Comparison of ENCODE assay signal across 1 cellular context in genomic region chr15:62560943-62561571, GRCh38.
TF ChIP-seq lines count a peak whose summit lies in the region.

No MANE protein-coding gene starts in this region.

TF ChIP-seq in WTC11, 78 proteins besides CTCF, POLR2A, EP300 and RAD21 (continued from another document):
- TF ChIP-seq, protein P1, sequence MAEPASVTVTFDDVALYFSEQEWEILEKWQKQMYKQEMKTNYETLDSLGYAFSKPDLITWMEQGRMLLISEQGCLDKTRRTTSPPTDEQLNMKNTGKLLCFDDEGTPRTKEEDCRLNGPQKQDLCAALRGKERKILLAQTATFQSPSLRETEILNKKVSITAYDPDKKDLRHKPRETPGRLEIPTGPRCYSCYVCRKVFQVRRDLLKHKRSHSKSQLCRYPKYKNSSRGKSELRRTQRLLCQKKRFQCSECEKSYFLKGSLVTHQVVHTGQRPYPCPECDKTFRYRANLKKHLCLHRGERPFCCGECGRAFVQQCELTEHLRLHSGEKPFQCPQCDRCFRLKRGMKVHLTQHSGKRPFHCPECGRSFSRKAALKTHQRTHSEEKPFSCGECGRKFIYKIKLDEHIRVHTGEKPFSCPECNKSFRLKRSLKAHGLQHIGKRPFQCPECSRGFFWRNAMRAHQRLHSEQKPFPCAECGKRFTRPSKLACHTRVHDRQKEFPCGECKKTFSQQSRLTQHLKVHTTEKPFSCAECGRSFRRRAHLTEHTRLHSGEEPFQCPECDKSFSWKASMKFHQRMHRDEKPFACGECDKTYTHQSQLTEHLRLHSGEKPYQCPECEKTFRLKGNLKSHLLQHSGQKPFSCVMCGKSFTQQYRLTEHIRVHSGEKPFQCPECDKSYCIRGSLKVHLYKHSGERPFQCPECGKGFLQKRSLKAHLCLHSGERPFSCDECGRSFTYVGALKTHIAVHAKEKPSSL (CRISPR knock-in tag; conservative IDR thresholded peaks at IDR 0.05): no peak
- no peak for TF ChIP-seq EMX1 (CRISPR knock-in tag; IDR thresholded peaks at IDR 0.05)
- TF ChIP-seq, protein P2, sequence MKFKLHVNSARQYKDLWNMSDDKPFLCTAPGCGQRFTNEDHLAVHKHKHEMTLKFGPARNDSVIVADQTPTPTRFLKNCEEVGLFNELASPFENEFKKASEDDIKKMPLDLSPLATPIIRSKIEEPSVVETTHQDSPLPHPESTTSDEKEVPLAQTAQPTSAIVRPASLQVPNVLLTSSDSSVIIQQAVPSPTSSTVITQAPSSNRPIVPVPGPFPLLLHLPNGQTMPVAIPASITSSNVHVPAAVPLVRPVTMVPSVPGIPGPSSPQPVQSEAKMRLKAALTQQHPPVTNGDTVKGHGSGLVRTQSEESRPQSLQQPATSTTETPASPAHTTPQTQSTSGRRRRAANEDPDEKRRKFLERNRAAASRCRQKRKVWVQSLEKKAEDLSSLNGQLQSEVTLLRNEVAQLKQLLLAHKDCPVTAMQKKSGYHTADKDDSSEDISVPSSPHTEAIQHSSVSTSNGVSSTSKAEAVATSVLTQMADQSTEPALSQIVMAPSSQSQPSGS (CRISPR knock-in tag; IDR thresholded peaks at IDR 0.05; ENCODE audit: borderline replicate concordance, low read depth): no peak
- TF ChIP-seq, protein P3, sequence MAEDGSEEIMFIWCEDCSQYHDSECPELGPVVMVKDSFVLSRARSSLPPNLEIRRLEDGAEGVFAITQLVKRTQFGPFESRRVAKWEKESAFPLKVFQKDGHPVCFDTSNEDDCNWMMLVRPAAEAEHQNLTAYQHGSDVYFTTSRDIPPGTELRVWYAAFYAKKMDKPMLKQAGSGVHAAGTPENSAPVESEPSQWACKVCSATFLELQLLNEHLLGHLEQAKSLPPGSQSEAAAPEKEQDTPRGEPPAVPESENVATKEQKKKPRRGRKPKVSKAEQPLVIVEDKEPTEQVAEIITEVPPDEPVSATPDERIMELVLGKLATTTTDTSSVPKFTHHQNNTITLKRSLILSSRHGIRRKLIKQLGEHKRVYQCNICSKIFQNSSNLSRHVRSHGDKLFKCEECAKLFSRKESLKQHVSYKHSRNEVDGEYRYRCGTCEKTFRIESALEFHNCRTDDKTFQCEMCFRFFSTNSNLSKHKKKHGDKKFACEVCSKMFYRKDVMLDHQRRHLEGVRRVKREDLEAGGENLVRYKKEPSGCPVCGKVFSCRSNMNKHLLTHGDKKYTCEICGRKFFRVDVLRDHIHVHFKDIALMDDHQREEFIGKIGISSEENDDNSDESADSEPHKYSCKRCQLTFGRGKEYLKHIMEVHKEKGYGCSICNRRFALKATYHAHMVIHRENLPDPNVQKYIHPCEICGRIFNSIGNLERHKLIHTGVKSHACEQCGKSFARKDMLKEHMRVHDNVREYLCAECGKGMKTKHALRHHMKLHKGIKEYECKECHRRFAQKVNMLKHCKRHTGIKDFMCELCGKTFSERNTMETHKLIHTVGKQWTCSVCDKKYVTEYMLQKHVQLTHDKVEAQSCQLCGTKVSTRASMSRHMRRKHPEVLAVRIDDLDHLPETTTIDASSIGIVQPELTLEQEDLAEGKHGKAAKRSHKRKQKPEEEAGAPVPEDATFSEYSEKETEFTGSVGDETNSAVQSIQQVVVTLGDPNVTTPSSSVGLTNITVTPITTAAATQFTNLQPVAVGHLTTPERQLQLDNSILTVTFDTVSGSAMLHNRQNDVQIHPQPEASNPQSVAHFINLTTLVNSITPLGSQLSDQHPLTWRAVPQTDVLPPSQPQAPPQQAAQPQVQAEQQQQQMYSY (CRISPR knock-in tag; IDR thresholded peaks at IDR 0.05): no peak
